In genomic region chr5:177003649-177004048, GRCh38 we compare ENCODE assay signal across 20 cellular contexts. TPM values are rescaled to one million over a fixed set of nuclear protein-coding genes. Genes with fewer than 3 reads are reported as not detected.
DNase-seq lines count a peak whose midpoint lies in the region; ATAC-seq and TF ChIP-seq lines count a peak whose summit lies in the region.
"Had no signal": no experiment of that assay in that cellular context is flagged by ENCODE, and none has a peak within 500 bp of the region (broad histone marks: within the 10 kb centered on the region; RNA-seq: fewer than 3 reads in every experiment).

No MANE protein-coding gene starts in this region.

- H3F3A ChIP-seq in Loucy (ENCODE audit: low read depth): no peaks in the 10 kb centered on the region
- H3F3A ChIP-seq in neural cell (ENCODE audit: insufficient read depth, low read length, poor library complexity, severe bottlenecking): peaks cover 4% of the 10 kb centered on the region

- no peak for ATAC-seq in central memory CD8-positive, alpha-beta T cell (replicated peaks; ENCODE audit: extremely low read depth, poor library complexity, severe bottlenecking)
- ATAC-seq in GM21423 (IDR thresholded peaks at IDR 0.05; ENCODE audit: unreplicated experiment) (no peak), HG03159 (IDR thresholded peaks at IDR 0.05; ENCODE audit: unreplicated experiment) (no peak), GM21737 (IDR thresholded peaks at IDR 0.05; ENCODE audit: unreplicated experiment) (no peak)
- ATAC-seq: naive thymus-derived CD8-positive, alpha-beta T cell; psoas muscle had no signal

- H3K36me3 ChIP-seq in Loucy (ENCODE audit: insufficient read depth, low read length) (no peaks in the 10 kb centered on the region), neural cell (ENCODE audit: insufficient read depth, low read length) (no peaks in the 10 kb centered on the region)
- H3K36me3 ChIP-seq: cardiac muscle cell had no signal

- H3K79me2 ChIP-seq in Loucy (ENCODE audit: insufficient read depth, low read length): peaks cover 70% of the 10 kb centered on the region
- peaks cover 65% of the 10 kb centered on the region for H3K79me2 ChIP-seq in neural cell (replicated peaks; ENCODE audit: insufficient read depth, low read length)

- no peak overlapping the region for H3K27ac ChIP-seq in neural cell (ENCODE audit: low read length)
- H3K27ac ChIP-seq: cardiac muscle cell, PC-9, psoas muscle, SJSA1 had no signal

- no peaks in the 10 kb centered on the region for H3K27me3 Mint-ChIP-seq in activated CD4-positive, alpha-beta T cell treated with anti-CD3 and anti-CD28 coated beads, Interleukin-2, amount 10 ng/mL, durations not matched to agents 24 days and 14 days
- H3K27me3 Mint-ChIP-seq in central memory CD8-positive, alpha-beta T cell: no peaks in the 10 kb centered on the region
- H3K27me3 Mint-ChIP-seq: naive thymus-derived CD8-positive, alpha-beta T cell had no signal

- no peaks in the 10 kb centered on the region for H3K9me3 ChIP-seq in Loucy (ENCODE audit: insufficient read depth, low read depth, low read length)
- H3K9me3 ChIP-seq in neural cell (ENCODE audit: low read length): no peaks in the 10 kb centered on the region
- H3K9me3 ChIP-seq: psoas muscle, SJSA1 had no signal

- H3K36me3 Mint-ChIP-seq in activated CD4-positive, alpha-beta T cell treated with anti-CD3 and anti-CD28 coated beads, Interleukin-2, amount 10 ng/mL, durations not matched to agents 24 days and 14 days (ENCODE audit: low read depth): peaks cover 19% of the 10 kb centered on the region
- peaks cover 16% of the 10 kb centered on the region for H3K36me3 Mint-ChIP-seq in central memory CD8-positive, alpha-beta T cell (ENCODE audit: insufficient read depth)

- no peak overlapping the region for H2AFZ ChIP-seq in Loucy (ENCODE audit: low read length)
- H2AFZ ChIP-seq in neural cell (ENCODE audit: low read depth, low read length): no peak overlapping the region
- H2AFZ ChIP-seq: PC-9 had no signal

- H3K9me2 ChIP-seq in Loucy (replicated peaks; ENCODE audit: low read depth, low read length): no peaks in the 10 kb centered on the region
- H3K9me2 ChIP-seq in neural cell (ENCODE audit: insufficient read depth, low read length): no peaks in the 10 kb centered on the region

- peaks cover 12% of the 10 kb centered on the region for H3K4me1 ChIP-seq in Loucy (ENCODE audit: insufficient read depth, low read length, poor library complexity, severe bottlenecking)

- intact Hi-C loops in activated CD4-positive, alpha-beta T cell treated with anti-CD3 and anti-CD28 coated beads, Interleukin-2, amount 10 ng/mL, durations not matched to agents 24 days and 14 days (cut with micrococcal nuclease): no loop called here

- H3K4me2 ChIP-seq in Loucy (ENCODE audit: low read depth, low read length, poor library complexity, severe bottlenecking) (peak overlapping the region; percentile 87), neural cell (ENCODE audit: low read length) (peak overlapping the region; percentile 14)

- H3K4me3 ChIP-seq in Loucy (ENCODE audit: low read length, poor library complexity, severe bottlenecking) (peak overlapping the region; percentile 38), neural cell (ENCODE audit: low read length) (peak overlapping the region; percentile 95)
- H3K4me3 ChIP-seq: cardiac muscle cell, lung, MG63, PC-9, psoas muscle, SJSA1 had no signal

- H3K9ac ChIP-seq in Loucy (ENCODE audit: low read depth, low read length, poor library complexity, severe bottlenecking) (no peak overlapping the region), neural cell (ENCODE audit: low read length) (no peak overlapping the region)

- TF ChIP-seq CTCF in Loucy (conservative IDR thresholded peaks at IDR 0.05; ENCODE audit: low read length) (no peak), neural cell (IDR thresholded peaks at IDR 0.05; ENCODE audit: poor library complexity, severe bottlenecking) (no peak)

- TF ChIP-seq RAD21 in neural cell (conservative IDR thresholded peaks at IDR 0.05): no peak

- no peaks in the 10 kb centered on the region for H3K9me3 Mint-ChIP-seq in activated CD4-positive, alpha-beta T cell treated with anti-CD3 and anti-CD28 coated beads, Interleukin-2, amount 10 ng/mL, durations not matched to agents 24 days and 14 days
- no peaks in the 10 kb centered on the region for H3K9me3 Mint-ChIP-seq in central memory CD8-positive, alpha-beta T cell

- peak overlapping the region; percentile 7 for H3K4me3 Mint-ChIP-seq in activated CD4-positive, alpha-beta T cell treated with anti-CD3 and anti-CD28 coated beads, Interleukin-2, amount 10 ng/mL, durations not matched to agents 24 days and 14 days
- peak overlapping the region; percentile 20 for H3K4me3 Mint-ChIP-seq in central memory CD8-positive, alpha-beta T cell
- H3K4me3 Mint-ChIP-seq: CD14-positive monocyte had no signal

- H3K27me3 ChIP-seq in Loucy (ENCODE audit: insufficient read depth, low read length, poor library complexity, severe bottlenecking): no peaks in the 10 kb centered on the region
- H3K27me3 ChIP-seq in neural cell (ENCODE audit: insufficient read depth, low read depth, low read length): no peaks in the 10 kb centered on the region
- H3K27me3 ChIP-seq: cardiac muscle cell, MG63, SJSA1 had no signal

- no peak for DNase-seq in activated CD4-positive, alpha-beta T cell treated with anti-CD3 and anti-CD28 coated beads, Interleukin-2, amount 10 ng/mL, durations not matched to agents 24 days and 14 days
- DNase-seq in activated CD4-positive, alpha-beta T cell treated with anti-CD3 and anti-CD28 coated beads, Interleukin-2, amount 50 U/mL, for 48 hours: no peak
- DNase-seq in central memory CD8-positive, alpha-beta T cell (ENCODE audit: low spot score in 2 of 2): no peak
- DNase-seq: activated naive CD4-positive, alpha-beta T cell treated with anti-CD3 and anti-CD28 coated beads, Interleukin-2, amount 50 U/mL, for 16 hours; head of caudate nucleus; MG63; naive thymus-derived CD8-positive, alpha-beta T cell; NCI-H1930; PC-9; psoas muscle; stimulated activated naive CD4-positive, alpha-beta T cell had no signal

- peaks cover 16% of the 10 kb centered on the region for H3K4me1 Mint-ChIP-seq in activated CD4-positive, alpha-beta T cell treated with anti-CD3 and anti-CD28 coated beads, Interleukin-2, amount 10 ng/mL, durations not matched to agents 24 days and 14 days
- peaks cover 45% of the 10 kb centered on the region for H3K4me1 Mint-ChIP-seq in central memory CD8-positive, alpha-beta T cell

- TF ChIP-seq EP300 in neural cell (conservative IDR thresholded peaks at IDR 0.05; ENCODE audit: poor library complexity, severe bottlenecking): no peak

- H4K20me1 ChIP-seq in Loucy (ENCODE audit: insufficient read depth, low read length, poor library complexity, severe bottlenecking) (peaks cover 33% of the 10 kb centered on the region), neural cell (ENCODE audit: insufficient read depth) (no peaks in the 10 kb centered on the region)

- H3K27ac Mint-ChIP-seq in activated CD4-positive, alpha-beta T cell treated with anti-CD3 and anti-CD28 coated beads, Interleukin-2, amount 10 ng/mL, durations not matched to agents 24 days and 14 days: no peak overlapping the region
- no peak overlapping the region for H3K27ac Mint-ChIP-seq in central memory CD8-positive, alpha-beta T cell (ENCODE audit: low read depth)

TF ChIP-seq in neural cell, 6 proteins besides CTCF, POLR2A, EP300 and RAD21:
- TF ChIP-seq SMC3 (conservative IDR thresholded peaks at IDR 0.05; ENCODE audit: poor library complexity) (no peak), REST (IDR thresholded peaks at IDR 0.05; ENCODE audit: borderline replicate concordance) (no peak), EZH2 (IDR thresholded peaks at IDR 0.05; ENCODE audit: borderline replicate concordance, insufficient read depth, low read length, poor library complexity, severe bottlenecking) (no peak), MXI1 (conservative IDR thresholded peaks at IDR 0.05; ENCODE audit: poor library complexity, severe bottlenecking) (no peak), POLR2AphosphoS5 (IDR thresholded peaks at IDR 0.05) (no peak), TAF1 (IDR thresholded peaks at IDR 0.05; ENCODE audit: low read depth) (no peak)

RNA-seq across cellular contexts. Expression of gene UIMC1, which starts 2.9 kb away (rescaled TPM):
- total RNA-seq in activated CD4-positive, alpha-beta T cell treated with anti-CD3 and anti-CD28 coated beads, Interleukin-2, amount 10 ng/mL, durations not matched to agents 24 days and 14 days: 65.2 and 68.5 TPM in 2 replicates
- polyA plus RNA-seq in neural cell: 56.4 and 74.0 TPM in 2 replicates
- 79.1 and 90.8 TPM in 2 replicates for polyA minus RNA-seq in neural cell

RNA-seq across cellular contexts. Expression of gene ZNF346, which starts 18.8 kb away (rescaled TPM):
- 30.2 and 32.1 TPM in 2 replicates for total RNA-seq in activated CD4-positive, alpha-beta T cell treated with anti-CD3 and anti-CD28 coated beads, Interleukin-2, amount 10 ng/mL, durations not matched to agents 24 days and 14 days
- polyA plus RNA-seq in neural cell: 40.1 and 46.7 TPM in 2 replicates
- 47.2 and 48.7 TPM in 2 replicates for polyA minus RNA-seq in neural cell
